Comparison of ENCODE assay signal across 15 cellular contexts in genomic region chr14:75422169-75422568, GRCh38. TPM values are rescaled to one million over a fixed set of nuclear protein-coding genes. Genes with fewer than 3 reads are reported as not detected.
A peak's percentile ranks its signal among the peaks of the same experiment; 100 is the strongest.
DNase-seq lines count a peak whose midpoint lies in the region; ATAC-seq and TF ChIP-seq lines count a peak whose summit lies in the region.
"Had no signal": no experiment of that assay in that cellular context is flagged by ENCODE, and none has a peak within 500 bp of the region (broad histone marks: within the 10 kb centered on the region; RNA-seq: fewer than 3 reads in every experiment).

No MANE protein-coding gene starts in this region.

- DNase-seq in AG08395 (ENCODE audit: low spot score) (peak; percentile 71), GM04503 (ENCODE audit: low read depth) (peak; percentile 71), RWPE2 (ENCODE audit: low spot score) (no peak), heart left ventricle (no peak), 8988T (no peak), NCI-H128 (lab: John Stamatoyannopoulos, UW; ENCODE audit: unreplicated experiment) (no peak), lower lobe of right lung (no peak)
- DNase-seq: activated CD4-positive, CD25-positive, alpha-beta regulatory T cell; activated naive CD8-positive, alpha-beta T cell treated with anti-CD3 and anti-CD28 coated beads, Interleukin-2, amount 10 ng/mL, durations not matched to agents 7 days and 5 days; Caco-2; NCI-H2029; Peyer's patch; stomach had no signal

- H3K9me3 ChIP-seq in RWPE2 (ENCODE audit: severe bottlenecking) (no peaks in the 10 kb centered on the region), heart left ventricle (peaks cover 0 to 11% (median 0%) of the 10 kb centered on the region in 12 donors), lower lobe of right lung (no peaks in the 10 kb centered on the region)
- H3K9me3 ChIP-seq: Peyer's patch, stomach had no signal

- ATAC-seq in RWPE2 (ENCODE audit: low read depth) (peak; percentile 97), heart left ventricle (peak; percentile 64 to 81 (median 68)), GM21367 (IDR thresholded peaks at IDR 0.05; ENCODE audit: unreplicated experiment) (no peak), lower lobe of right lung (no peak)

- H3K27ac ChIP-seq in RWPE2 (ENCODE audit: poor library complexity, severe bottlenecking) (no peak overlapping the region), heart left ventricle (peak overlapping the region; percentile 1 to 82 (median 58)), lower lobe of right lung (no peak overlapping the region)
- H3K27ac ChIP-seq: HL-60, Peyer's patch, stomach had no signal

- 47 to 66% (median 53%) methylated on average over 8 of the region's 8 CpGs for WGBS in heart left ventricle, 4 donors

- TF ChIP-seq CTCF in RWPE2 (IDR thresholded peaks at IDR 0.05; ENCODE audit: poor library complexity, severe bottlenecking) (no peak), heart left ventricle (IDR thresholded peaks at IDR 0.05) (no peak), lower lobe of right lung (IDR thresholded peaks at IDR 0.05) (no peak)

- no peak for TF ChIP-seq POLR2A in heart left ventricle (IDR thresholded peaks at IDR 0.05)

- H3K36me3 ChIP-seq in RWPE2 (ENCODE audit: low read depth) = no peaks in the 10 kb centered on the region
- H3K36me3 ChIP-seq in heart left ventricle = no peaks in the 10 kb centered on the region
- H3K36me3 ChIP-seq in lower lobe of right lung = no peaks in the 10 kb centered on the region
- H3K36me3 ChIP-seq: Peyer's patch, stomach had no signal

- intact Hi-C loops in heart left ventricle (cut with DNase I) = loop anchor here in 3 of 10 donors (10.0 kb wide), 2 partner anchors 107 to 297 kb away; partner anchors contain the start of gene NEK9 (in 1 of the 3)
- intact Hi-C loops in lower lobe of right lung (cut with DNase I) = no loop called here

- H3K4me3 ChIP-seq in RWPE2 (ENCODE audit: severe bottlenecking) = no peak overlapping the region
- no peak overlapping the region for H3K4me3 ChIP-seq in heart left ventricle
- H3K4me3 ChIP-seq in lower lobe of right lung = no peak overlapping the region
- H3K4me3 ChIP-seq: Peyer's patch, stomach had no signal

- H3K4me1 ChIP-seq in RWPE2 (ENCODE audit: insufficient read depth, poor library complexity, severe bottlenecking) = peaks cover 6% of the 10 kb centered on the region
- H3K4me1 ChIP-seq in heart left ventricle = peaks cover 0 to 54% (median 21%) of the 10 kb centered on the region in 12 donors
- peaks cover 17% of the 10 kb centered on the region for H3K4me1 ChIP-seq in lower lobe of right lung

- H3K27me3 ChIP-seq in RWPE2 (ENCODE audit: insufficient read depth, poor library complexity, severe bottlenecking) = no peaks in the 10 kb centered on the region
- H3K27me3 ChIP-seq in heart left ventricle = no peaks in the 10 kb centered on the region
- no peaks in the 10 kb centered on the region for H3K27me3 ChIP-seq in lower lobe of right lung (ENCODE audit: low read depth)
- H3K27me3 ChIP-seq: Peyer's patch, stomach had no signal

RNA-seq across cellular contexts. Expression of gene JDP2, which starts 5.7 kb away (rescaled TPM):
- total RNA-seq in heart left ventricle (10 to 100 TPM; 12.2 to 72.6 (median 28.1) TPM), lower lobe of right lung (59.2 TPM)
- 10 to 100 TPM; 14.9 to 46.0 TPM for polyA plus RNA-seq in heart left ventricle

Comparison
In these comparisons a context has a peak if more than half of its experiments do, and no peak if none do; other contexts are left out.
1. DNase-seq: peak in AG08395 (single experiment) and GM04503 (single experiment); none in RWPE2 (single experiment), heart left ventricle (0 of 5), 8988T (single experiment), NCI-H128 (single experiment) and lower lobe of right lung (single experiment).
2. ATAC-seq: peak in RWPE2 (single experiment) and heart left ventricle (4 of 4); none in GM21367 (single experiment) and lower lobe of right lung (0 of 2).
3. H3K27ac ChIP-seq: peak in heart left ventricle (12 of 12); none in RWPE2 (single experiment) and lower lobe of right lung (single experiment).